Comparison of ENCODE assay signal across 1 cellular context in genomic region chr4:113607998-113608397, GRCh38.
TF ChIP-seq lines count a peak whose summit lies in the region.

No MANE protein-coding gene starts in this region.

TF ChIP-seq in GM23338, 12 proteins besides CTCF, POLR2A, EP300 and RAD21 (continued from another document):
- no peak for TF ChIP-seq REST (IDR thresholded peaks at IDR 0.05; ENCODE audit: unreplicated experiment)
- TF ChIP-seq NANOG (IDR thresholded peaks at IDR 0.05; ENCODE audit: borderline replicate concordance) = no peak
- no peak for TF ChIP-seq CREB1 (CRISPR knock-in tag; IDR thresholded peaks at IDR 0.05; ENCODE audit: low read depth)
